24 cellular contexts compared by ENCODE assay signal in genomic region chr1:162902372-162902771, GRCh38. TPM values are rescaled to one million over a fixed set of nuclear protein-coding genes. Genes with fewer than 3 reads are reported as not detected.
DNase-seq lines count a peak whose midpoint lies in the region; ATAC-seq, FAIRE-seq and TF ChIP-seq lines count a peak whose summit lies in the region.
"Had no signal": no experiment of that assay in that cellular context is flagged by ENCODE, and none has a peak within 500 bp of the region (broad histone marks: within the 10 kb centered on the region; RNA-seq: fewer than 3 reads in every experiment).

No MANE protein-coding gene starts in this region.

- DNase-seq in AML-193 (lab: John Stamatoyannopoulos, UW) (peak; percentile 8 to 22), astrocyte of the hippocampus (ENCODE audit: low read depth, low spot score) (peak; percentile 33), keratinocyte (ENCODE audit: low read depth, low spot score) (no peak), mesendoderm (no peak), NCI-H1092 treated with DMSO at 0.1 percent for 48 hours (lab: John Stamatoyannopoulos, UW) (no peak)
- DNase-seq in naive thymus-derived CD8-positive, alpha-beta T cell: no peak
- DNase-seq: activated B cell treated with CpG ODN at 0.5 μM for 24 hours; activated CD8-positive, alpha-beta T cell treated with anti-CD3 and anti-CD28 coated beads, Interleukin-2, amount 10 ng/mL, durations not matched to agents 7 days and 5 days; cerebellar nuclear complex; endodermal cell; KBM-7; naive thymus-derived CD4-positive, alpha-beta T cell; NCI-H1436 had no signal

- H2BK15ac ChIP-seq in mesendoderm (replicated peaks; ENCODE audit: low read depth): no peak overlapping the region

- TF ChIP-seq CTCF in KMS-11 (conservative IDR thresholded peaks at IDR 0.05; ENCODE audit: low read depth, low read length) (no peak), keratinocyte (optimal IDR thresholded peaks at IDR 0.05 in 1 of 3, IDR thresholded peaks at IDR 0.05 in 1 of 3, conservative IDR thresholded peaks at IDR 0.05 in 1 of 3; ENCODE audit: extremely low read depth in 1 of 3, insufficient read depth in 2 of 3, low read length in 3 of 3) (no peak)

- no peaks in the 10 kb centered on the region for H3K4me1 ChIP-seq in KMS-11 (ENCODE audit: low read depth, poor library complexity, severe bottlenecking)
- H3K4me1 ChIP-seq in keratinocyte (ENCODE audit: control insufficient read depth, extremely low read depth, insufficient read depth, low read length): peaks cover 10% of the 10 kb centered on the region
- no peaks in the 10 kb centered on the region for H3K4me1 ChIP-seq in mesendoderm (ENCODE audit: control insufficient read depth, low read depth, low read length)
- H3K4me1 ChIP-seq: gastroesophageal sphincter had no signal

- H3K27me3 Mint-ChIP-seq in naive thymus-derived CD8-positive, alpha-beta T cell: peaks cover 0 to 7% (median 5%) of the 10 kb centered on the region in 5 donors
- H3K27me3 Mint-ChIP-seq: activated B cell treated with CpG ODN at 0.5 μM for 24 hours; activated T-helper 17 cell treated with anti-CD3 and anti-CD28 coated beads, Interleukin-2, amount 50 U/mL, for 72 hours; progenitor cell of endocrine pancreas had no signal

- no peak overlapping the region for H3K4ac ChIP-seq in mesendoderm (ENCODE audit: low read depth, low read length)

- H3K79me1 ChIP-seq in mesendoderm (ENCODE audit: low read length): no peaks in the 10 kb centered on the region

- POLR2A ChIA-PET in naive thymus-derived CD8-positive, alpha-beta T cell (lab: Charles Lee): no interaction called here

- no peak overlapping the region for H3K4me3 ChIP-seq in KMS-11 (IDR thresholded peaks at IDR 0.05; ENCODE audit: insufficient read depth, low read depth, low read length)
- H3K4me3 ChIP-seq in keratinocyte (ENCODE audit: control insufficient read depth in 2 of 3, extremely low read depth in 1 of 3, insufficient read depth in 2 of 3, low read depth in 1 of 3, low read length in 3 of 3): no peak overlapping the region
- H3K4me3 ChIP-seq in mesendoderm (ENCODE audit: low read length): no peak overlapping the region
- H3K4me3 ChIP-seq: gastroesophageal sphincter, lung, thoracic aorta had no signal

- no peaks in the 10 kb centered on the region for H3K4me1 Mint-ChIP-seq in naive thymus-derived CD8-positive, alpha-beta T cell
- H3K4me1 Mint-ChIP-seq: activated B cell treated with CpG ODN at 0.5 μM for 24 hours; activated T-helper 17 cell treated with anti-CD3 and anti-CD28 coated beads, Interleukin-2, amount 50 U/mL, for 72 hours; naive thymus-derived CD4-positive, alpha-beta T cell had no signal

- H2BK5ac ChIP-seq in mesendoderm (ENCODE audit: low read length): no peak overlapping the region

- H4K20me1 ChIP-seq in KMS-11 (ENCODE audit: insufficient read depth) (no peaks in the 10 kb centered on the region), keratinocyte (ENCODE audit: control insufficient read depth, extremely low read depth, insufficient read depth, low read length) (no peaks in the 10 kb centered on the region)

- no peaks in the 10 kb centered on the region for H3K9me3 Mint-ChIP-seq in naive thymus-derived CD8-positive, alpha-beta T cell
- H3K9me3 Mint-ChIP-seq: activated B cell treated with CpG ODN at 0.5 μM for 24 hours; activated T-helper 17 cell treated with anti-CD3 and anti-CD28 coated beads, Interleukin-2, amount 50 U/mL, for 72 hours; endodermal cell had no signal

- no peak overlapping the region for H4K8ac ChIP-seq in mesendoderm (ENCODE audit: low read depth, low read length)

- no peak overlapping the region for H3K27ac Mint-ChIP-seq in naive thymus-derived CD8-positive, alpha-beta T cell
- H3K27ac Mint-ChIP-seq: activated B cell treated with CpG ODN at 0.5 μM for 24 hours; activated CD8-positive, alpha-beta T cell treated with anti-CD3 and anti-CD28 coated beads, Interleukin-2, amount 10 ng/mL, durations not matched to agents 7 days and 5 days; activated T-helper 17 cell treated with anti-CD3 and anti-CD28 coated beads, Interleukin-2, amount 50 U/mL, for 72 hours; endodermal cell; naive thymus-derived CD4-positive, alpha-beta T cell; progenitor cell of endocrine pancreas had no signal

- H3K36me3 ChIP-seq in KMS-11 (ENCODE audit: insufficient read depth): no peaks in the 10 kb centered on the region
- no peaks in the 10 kb centered on the region for H3K36me3 ChIP-seq in keratinocyte (ENCODE audit: control insufficient read depth in 2 of 2, extremely low read depth in 1 of 2, insufficient read depth in 2 of 2, low read length in 2 of 2)
- no peaks in the 10 kb centered on the region for H3K36me3 ChIP-seq in mesendoderm (ENCODE audit: control insufficient read depth, insufficient read depth, low read length)
- H3K36me3 ChIP-seq: gastroesophageal sphincter, thoracic aorta had no signal

- H3K23ac ChIP-seq in mesendoderm (ENCODE audit: low read length): no peak overlapping the region

- H3K79me2 ChIP-seq in KMS-11 (ENCODE audit: insufficient read depth, low read depth): no peaks in the 10 kb centered on the region
- no peaks in the 10 kb centered on the region for H3K79me2 ChIP-seq in keratinocyte (ENCODE audit: control insufficient read depth, insufficient read depth, low read length)
- no peaks in the 10 kb centered on the region for H3K79me2 ChIP-seq in mesendoderm (ENCODE audit: control insufficient read depth, insufficient read depth, low read length)

- WGBS in mesendoderm (ENCODE audit: extremely low coverage, insufficient coverage, low lambda C conversion rate): no CpG with 5 or more reads among the region's 2 CpGs

- no peak overlapping the region for H3K4me2 ChIP-seq in KMS-11
- no peak overlapping the region for H3K4me2 ChIP-seq in keratinocyte (ENCODE audit: control insufficient read depth, extremely low read depth, insufficient read depth, low read depth, low read length)
- H3K4me2 ChIP-seq in mesendoderm (ENCODE audit: low read length): no peak overlapping the region

- H2BK120ac ChIP-seq in mesendoderm (ENCODE audit: low read depth, low read length): no peak overlapping the region

- dilution Hi-C loops in keratinocyte (cut with MboI; ENCODE audit: extremely low pct_ligation_motif_present, low sequenced_read_pairs): no loop called here

- H3K27me3 ChIP-seq in KMS-11 (ENCODE audit: insufficient read depth, low read depth) (no peaks in the 10 kb centered on the region), keratinocyte (ENCODE audit: control insufficient read depth, extremely low read depth, insufficient read depth, low read length) (no peaks in the 10 kb centered on the region), mesendoderm (ENCODE audit: insufficient read depth, low read length, poor library complexity) (no peaks in the 10 kb centered on the region)
- H3K27me3 ChIP-seq: gastroesophageal sphincter had no signal

- ATAC-seq in GM21576 (IDR thresholded peaks at IDR 0.05; ENCODE audit: unreplicated experiment): no peak
- ATAC-seq in naive thymus-derived CD8-positive, alpha-beta T cell: no peak
- ATAC-seq: activated CD8-positive, alpha-beta T cell treated with anti-CD3 and anti-CD28 coated beads, Interleukin-2, amount 10 ng/mL, durations not matched to agents 7 days and 5 days; activated T-helper 17 cell treated with anti-CD3 and anti-CD28 coated beads, Interleukin-2, amount 50 U/mL, for 72 hours; gastroesophageal sphincter; naive thymus-derived CD4-positive, alpha-beta T cell had no signal

- no peaks in the 10 kb centered on the region for H3K9me1 ChIP-seq in keratinocyte (ENCODE audit: control insufficient read depth, extremely low read depth, insufficient read depth, low read length)

- H2AFZ ChIP-seq in KMS-11 (ENCODE audit: low read depth) (0 out of 2 replicates have a peak overlapping the region, but pooled peaks have one; percentile 4), keratinocyte (ENCODE audit: control insufficient read depth, low read length) (no peak overlapping the region)

- no peak overlapping the region for H3K56ac ChIP-seq in mesendoderm (ENCODE audit: low read length)

- H3K36me3 Mint-ChIP-seq in naive thymus-derived CD8-positive, alpha-beta T cell: no peaks in the 10 kb centered on the region
- H3K36me3 Mint-ChIP-seq: naive thymus-derived CD4-positive, alpha-beta T cell had no signal

- H3K4me3 Mint-ChIP-seq in naive thymus-derived CD8-positive, alpha-beta T cell: no peak overlapping the region
- H3K4me3 Mint-ChIP-seq: activated B cell treated with CpG ODN at 0.5 μM for 24 hours; activated CD8-positive, alpha-beta T cell treated with anti-CD3 and anti-CD28 coated beads, Interleukin-2, amount 10 ng/mL, durations not matched to agents 7 days and 5 days; activated T-helper 17 cell treated with anti-CD3 and anti-CD28 coated beads, Interleukin-2, amount 50 U/mL, for 72 hours; endodermal cell; naive thymus-derived CD4-positive, alpha-beta T cell had no signal

- H3K18ac ChIP-seq in mesendoderm (ENCODE audit: low read length): no peak overlapping the region

- no peak overlapping the region for H2AK5ac ChIP-seq in mesendoderm (ENCODE audit: low read length)

- H3K9me3 ChIP-seq in keratinocyte (ENCODE audit: control insufficient read depth, low read depth, low read length): no peaks in the 10 kb centered on the region
- H3K9me3 ChIP-seq: gastroesophageal sphincter, thoracic aorta had no signal

- FAIRE-seq in keratinocyte (lab: Jason Lieb, UNC): peak; percentile 29
- FAIRE-seq: H54 had no signal

- H3K9ac ChIP-seq in KMS-11: no peak overlapping the region
- H3K9ac ChIP-seq in keratinocyte (ENCODE audit: control insufficient read depth, extremely low read depth, insufficient read depth, low read length): no peak overlapping the region
- H3K9ac ChIP-seq in mesendoderm (ENCODE audit: low read length): no peak overlapping the region

- H3K27ac ChIP-seq in KMS-11: no peak overlapping the region
- H3K27ac ChIP-seq in keratinocyte (ENCODE audit: control insufficient read depth, insufficient read depth, low read length): no peak overlapping the region
- H3K27ac ChIP-seq in mesendoderm (ENCODE audit: low read depth, low read length): no peak overlapping the region
- H3K27ac ChIP-seq: gastroesophageal sphincter, RWPE1, thoracic aorta had no signal

- no peak overlapping the region for H4K5ac ChIP-seq in mesendoderm (ENCODE audit: low read length)

RNA-seq across cellular contexts. Expression of gene CCDC190, which starts 41.4 kb away (rescaled TPM):
- 0.07 to 0.09 TPM in 2 of 3 replicates, not detected in the other for polyA plus RNA-seq in keratinocyte
- not detected for polyA plus RNA-seq in keratinocyte (2011; ENCODE audit: low read depth)
- 0.17 TPM in 1 of 2 replicates, not detected in the other for polyA plus RNA-seq in keratinocyte (2011; cell fraction: cytosol; rRNA removed)
- polyA plus RNA-seq in keratinocyte (2011; cell fraction: nucleus; rRNA removed): 0.17 and 0.24 TPM in 2 replicates
- polyA plus RNA-seq in keratinocyte (2012; ENCODE audit: low replicate concordance): not detected in 2 replicates
- polyA minus RNA-seq in keratinocyte: not detected in 3 replicates
- polyA minus RNA-seq in keratinocyte (2011; cell fraction: cytosol; rRNA and poly(A)+ RNA removed): not detected
- polyA minus RNA-seq in keratinocyte (2011; cell fraction: nucleus; rRNA and poly(A)+ RNA removed): not detected in 2 replicates
- 1.6 TPM for polyA plus RNA-seq in mesendoderm (2013, experiment 1 of 2)
- 0.99 TPM for polyA plus RNA-seq in mesendoderm (2013, experiment 2 of 2)
- total RNA-seq in naive thymus-derived CD8-positive, alpha-beta T cell: not detected
- polyA plus RNA-seq in naive thymus-derived CD8-positive, alpha-beta T cell: not detected
- total RNA-seq: activated B cell treated with CpG ODN at 0.5 μM for 24 hours; activated CD8-positive, alpha-beta T cell treated with anti-CD3 and anti-CD28 coated beads, Interleukin-2, amount 10 ng/mL, durations not matched to agents 7 days and 5 days; activated T-helper 17 cell treated with anti-CD3 and anti-CD28 coated beads, Interleukin-2, amount 50 U/mL, for 72 hours; endodermal cell; gastroesophageal sphincter; naive thymus-derived CD4-positive, alpha-beta T cell; T-helper 1 cell treated with Interleukin-12 subunit alpha and Interleukin-12 subunit beta and Interleukin-4 antibody, amounts not matched to agents 30 ng/mL and 1 ng/mL, for 36 hours had no signal
- polyA plus RNA-seq: adipose tissue; naive thymus-derived CD4-positive, alpha-beta T cell had no signal

Comparison
In these comparisons a context has a peak if more than half of its experiments do, and no peak if none do; other contexts are left out.
1. DNase-seq: peak in AML-193 (2 of 2) and astrocyte of the hippocampus (single experiment); none in keratinocyte (single experiment), mesendoderm (single experiment), naive thymus-derived CD8-positive, alpha-beta T cell (0 of 10) and NCI-H1092 treated with DMSO at 0.1 percent for 48 hours (single experiment).